Comparison of ENCODE assay signal across 16 cellular contexts in the genomic region with DNA sequence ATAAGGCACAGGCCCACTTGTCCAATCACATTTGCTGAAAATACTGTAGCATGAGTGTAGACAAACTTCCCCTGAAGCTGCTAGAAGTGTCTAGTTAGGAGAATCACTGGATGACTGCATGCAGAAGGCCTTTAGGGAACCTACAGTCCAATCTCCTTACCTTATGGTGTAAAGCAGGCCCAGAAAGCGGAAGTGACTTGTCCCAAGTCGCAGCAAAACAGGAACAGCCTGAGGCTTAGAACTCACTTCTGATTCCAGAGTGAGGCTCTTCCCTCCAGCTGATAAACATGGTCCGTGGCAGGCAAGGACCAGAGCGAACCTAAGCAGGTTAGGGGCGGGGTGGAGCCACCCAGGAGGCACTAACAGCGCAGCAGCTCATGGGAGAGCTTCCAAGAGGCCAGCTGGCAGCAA. TPM values are rescaled to one million over a fixed set of nuclear protein-coding genes. Genes with fewer than 3 reads are reported as not detected.
DNase-seq lines count a peak whose midpoint lies in the region; ATAC-seq and TF ChIP-seq lines count a peak whose summit lies in the region.
"Had no signal": no experiment of that assay in that cellular context is flagged by ENCODE, and none has a peak within 500 bp of the region (broad histone marks: within the 10 kb centered on the region; RNA-seq: fewer than 3 reads in every experiment).

No MANE protein-coding gene starts in this region.

- H2BK12ac ChIP-seq in neuronal stem cell (ENCODE audit: low read length): no peak overlapping the region

- no peak overlapping the region for H2AK5ac ChIP-seq in neuronal stem cell (ENCODE audit: low read depth, low read length)

- H4K8ac ChIP-seq in neuronal stem cell (ENCODE audit: low read depth, low read length): no peak overlapping the region

- H3K79me2 ChIP-seq in smooth muscle cell (ENCODE audit: low read depth): no peaks in the 10 kb centered on the region

- no peak overlapping the region for H3K14ac ChIP-seq in neuronal stem cell (ENCODE audit: low read length)

- H3K27me3 ChIP-seq in WERI-Rb-1 (ENCODE audit: insufficient read depth, low read depth, severe bottlenecking) (no peaks in the 10 kb centered on the region), neuronal stem cell (ENCODE audit: control insufficient read depth in 3 of 3, insufficient read depth in 3 of 3, low read depth in 1 of 3, low read length in 3 of 3) (peaks cover 4 to 24% (median 5%) of the 10 kb centered on the region in 3 experiments), smooth muscle cell (ENCODE audit: low read depth) (no peaks in the 10 kb centered on the region)

- peaks cover 23% of the 10 kb centered on the region for H4K20me1 ChIP-seq in smooth muscle cell (ENCODE audit: low read depth)

- no peak overlapping the region for H2AFZ ChIP-seq in neuronal stem cell (ENCODE audit: low read length)
- no peak overlapping the region for H2AFZ ChIP-seq in smooth muscle cell (ENCODE audit: low read depth)

- H3K9me3 Mint-ChIP-seq in neural crest cell: no peaks in the 10 kb centered on the region
- H3K9me3 Mint-ChIP-seq: activated CD4-positive, alpha-beta memory T cell treated with anti-CD3 and anti-CD28 coated beads for 36 hours; activated naive CD4-positive, alpha-beta T cell treated with anti-CD3 and anti-CD28 coated beads for 36 hours; nephron had no signal

- H4K91ac ChIP-seq in neuronal stem cell (ENCODE audit: low read depth, low read length, poor library complexity): no peak overlapping the region

- H3K4me1 ChIP-seq in neuronal stem cell (ENCODE audit: control insufficient read depth in 2 of 2, insufficient read depth in 1 of 2, low read depth in 1 of 2, low read length in 2 of 2): peaks cover 0 to 2% of the 10 kb centered on the region in 2 donors
- no peaks in the 10 kb centered on the region for H3K4me1 ChIP-seq in smooth muscle cell (ENCODE audit: low read depth)
- H3K4me1 ChIP-seq in mucosa of descending colon (ENCODE audit: low read depth): peaks cover 5% of the 10 kb centered on the region

- H3K36me3 Mint-ChIP-seq in neural crest cell (ENCODE audit: low read depth): peaks cover 18% of the 10 kb centered on the region

- no peak overlapping the region for H2BK120ac ChIP-seq in neuronal stem cell (ENCODE audit: low read depth, low read length)

- H3K79me1 ChIP-seq in neuronal stem cell (ENCODE audit: low read depth, low read length): no peaks in the 10 kb centered on the region

- H3K36me3 ChIP-seq in WERI-Rb-1 (peaks cover 24% of the 10 kb centered on the region), neuronal stem cell (replicated peaks in 1 of 2; ENCODE audit: control insufficient read depth in 2 of 2, insufficient read depth in 2 of 2, low read length in 2 of 2) (peaks cover 15 to 22% of the 10 kb centered on the region in 2 donors), smooth muscle cell (ENCODE audit: low read depth) (peaks cover 8% of the 10 kb centered on the region), mucosa of descending colon (ENCODE audit: low read depth) (no peaks in the 10 kb centered on the region)

- peak overlapping the region; percentile 10 for H3K4me3 Mint-ChIP-seq in neural crest cell
- H3K4me3 Mint-ChIP-seq: activated CD4-positive, alpha-beta memory T cell treated with anti-CD3 and anti-CD28 coated beads for 36 hours; activated naive CD4-positive, alpha-beta T cell treated with anti-CD3 and anti-CD28 coated beads for 36 hours had no signal

- no peak overlapping the region for H3K23ac ChIP-seq in neuronal stem cell (ENCODE audit: low read depth, low read length, poor library complexity)

- peaks cover 75% of the 10 kb centered on the region for H3K27me3 Mint-ChIP-seq in neural crest cell (ENCODE audit: low read depth)

- TF ChIP-seq CTCF in WERI-Rb-1 (IDR thresholded peaks at IDR 0.05; ENCODE audit: low read depth, low read length) (no peak), neural crest cell (conservative IDR thresholded peaks at IDR 0.05) (no peak), smooth muscle cell (IDR thresholded peaks at IDR 0.05; ENCODE audit: borderline replicate concordance, insufficient read depth, poor library complexity, severe bottlenecking) (no peak), mucosa of descending colon (IDR thresholded peaks at IDR 0.05) (no peak)

- H3K27ac ChIP-seq in WERI-Rb-1 (no peak overlapping the region), neuronal stem cell (replicated peaks; ENCODE audit: low read length) (no peak overlapping the region), smooth muscle cell (ENCODE audit: low read depth) (no peak overlapping the region)
- H3K27ac ChIP-seq: C4-2B, KMS-11 had no signal

- WGBS in neuronal stem cell (ENCODE audit: extremely low coverage in 2 of 2, insufficient read length in 2 of 2, insufficient replicate concordance in 1 of 2), 2 donors: no CpG with 5 or more reads among the region's 6 CpGs
- WGBS in smooth muscle cell (ENCODE audit: low lambda C conversion rate): 81% methylated on average over 6 of the region's 6 CpGs

- H3K9ac ChIP-seq in neuronal stem cell (ENCODE audit: low read depth, low read length, poor library complexity): no peak overlapping the region
- H3K9ac ChIP-seq in smooth muscle cell (ENCODE audit: low read depth): no peak overlapping the region
- H3K9ac ChIP-seq: KMS-11 had no signal

- no peak overlapping the region for H2BK5ac ChIP-seq in neuronal stem cell (ENCODE audit: low read length)

- ATAC-seq in mucosa of descending colon: no peak

- peak; percentile 46 for DNase-seq in ELR (ENCODE audit: low read depth)
- peak; percentile 40 for DNase-seq in NCI-H345 treated with DMSO at 0.1 percent for 48 hours (lab: John Stamatoyannopoulos, UW; ENCODE audit: unreplicated experiment)
- peak; percentile 33 for DNase-seq in WERI-Rb-1
- DNase-seq in neural crest cell (ENCODE audit: low read depth, low spot score): no peak
- no peak for DNase-seq in neuronal stem cell (ENCODE audit: low spot score)
- no peak for DNase-seq in smooth muscle cell (lab: John Stamatoyannopoulos, UW; ENCODE audit: unreplicated experiment)
- DNase-seq in ACHN: no peak
- no peak for DNase-seq in mucosa of descending colon
- DNase-seq: activated CD4-positive, alpha-beta memory T cell treated with anti-CD3 and anti-CD28 coated beads for 36 hours; activated naive CD4-positive, alpha-beta T cell treated with anti-CD3 and anti-CD28 coated beads for 36 hours; NCI-H446 treated with DMSO at 0.1 percent for 48 hours; spleen; T-helper 1 cell had no signal

- H3K4me2 ChIP-seq in neuronal stem cell (ENCODE audit: insufficient read depth, low read length, poor library complexity, severe bottlenecking): no peak overlapping the region
- H3K4me2 ChIP-seq in smooth muscle cell: no peak overlapping the region
- H3K4me2 ChIP-seq: KMS-11 had no signal

- no peak overlapping the region for H3K18ac ChIP-seq in neuronal stem cell (ENCODE audit: low read length)

- in situ Hi-C loops in ACHN (cut with HindIII; ENCODE audit: low pct_ligation_motif_present, low pct_unique_long_range_greater_than_20kb, low sequenced_read_pairs): no loop called here

- no peak overlapping the region for H3K27ac Mint-ChIP-seq in neural crest cell (ENCODE audit: unreplicated experiment)
- H3K27ac Mint-ChIP-seq: activated CD4-positive, alpha-beta memory T cell treated with anti-CD3 and anti-CD28 coated beads for 36 hours; activated naive CD4-positive, alpha-beta T cell treated with anti-CD3 and anti-CD28 coated beads for 36 hours; nephron had no signal

- intact Hi-C loops in mucosa of descending colon (cut with DNase I, micrococcal nuclease): no loop called here

- no peak overlapping the region for H2BK15ac ChIP-seq in neuronal stem cell (ENCODE audit: low read length)

- H3K9me3 ChIP-seq in WERI-Rb-1 (ENCODE audit: severe bottlenecking) (no peaks in the 10 kb centered on the region), neuronal stem cell (replicated peaks in 1 of 2; ENCODE audit: control insufficient read depth in 2 of 2, insufficient read depth in 1 of 2, low read depth in 1 of 2, low read length in 2 of 2) (peaks cover 0 to 3% of the 10 kb centered on the region in 2 donors), smooth muscle cell (replicated peaks; ENCODE audit: low read depth) (no peaks in the 10 kb centered on the region), mucosa of descending colon (no peaks in the 10 kb centered on the region)
- H3K9me3 ChIP-seq: spleen had no signal

- H3K4me1 Mint-ChIP-seq in neural crest cell: peaks cover 9% of the 10 kb centered on the region

- no peak overlapping the region for H3K4ac ChIP-seq in neuronal stem cell (ENCODE audit: low read length)

- no peak overlapping the region for H3K4me3 ChIP-seq in WERI-Rb-1 (ENCODE audit: low read depth, low read length)
- no peak overlapping the region for H3K4me3 ChIP-seq in neuronal stem cell (ENCODE audit: low read length in 2 of 2)
- no peak overlapping the region for H3K4me3 ChIP-seq in smooth muscle cell
- H3K4me3 ChIP-seq in mucosa of descending colon: no peak overlapping the region
- H3K4me3 ChIP-seq: spleen had no signal

- H3F3A ChIP-seq in smooth muscle cell (ENCODE audit: low read depth): peaks cover 20% of the 10 kb centered on the region

RNA-seq across cellular contexts. Expression of a gene that starts 2.5 kb away (rescaled TPM):
- total RNA-seq in neural crest cell: 0.35 and 0.48 TPM in 2 replicates
- 0.38 TPM for polyA plus RNA-seq in neuronal stem cell (2013, experiment 1 of 2)
- polyA plus RNA-seq in neuronal stem cell (2013, experiment 2 of 2): 0.30 TPM
- total RNA-seq in smooth muscle cell: 2.1 and 2.9 TPM in 2 replicates
- 0.54 and 2.9 TPM in 2 replicates for polyA plus RNA-seq in smooth muscle cell
- total RNA-seq in mucosa of descending colon: 1 to 10 TPM in 2 of 3 donors, under 1 TPM in 1; 0.98 to 8.0 (median 2.5) TPM
- total RNA-seq: activated CD4-positive, alpha-beta memory T cell treated with anti-CD3 and anti-CD28 coated beads for 36 hours; activated naive CD4-positive, alpha-beta T cell treated with anti-CD3 and anti-CD28 coated beads for 36 hours had no signal

RNA-seq across cellular contexts. Expression of a gene that starts 35.9 kb away (rescaled TPM):
- total RNA-seq in neural crest cell: 905 and 917 TPM in 2 replicates
- polyA plus RNA-seq in neuronal stem cell (2013, experiment 1 of 2): 356 TPM
- polyA plus RNA-seq in neuronal stem cell (2013, experiment 2 of 2): 349 TPM
- total RNA-seq in smooth muscle cell: 1,078 and 1,125 TPM in 2 replicates
- polyA plus RNA-seq in smooth muscle cell: 1,598 and 1,642 TPM in 2 replicates
- total RNA-seq in mucosa of descending colon: 100 to 1,000 TPM; 328 to 450 (median 372) TPM

Comparison
In these comparisons a context has a peak if more than half of its experiments do, and no peak if none do; other contexts are left out.
1. DNase-seq: peak in ELR (single experiment), NCI-H345 treated with DMSO at 0.1 percent for 48 hours (single experiment) and WERI-Rb-1 (single experiment); none in neural crest cell (single experiment), neuronal stem cell (single experiment), smooth muscle cell (single experiment), ACHN (single experiment) and mucosa of descending colon (0 of 3).